2 cellular contexts compared by ENCODE assay signal in the genomic region with DNA sequence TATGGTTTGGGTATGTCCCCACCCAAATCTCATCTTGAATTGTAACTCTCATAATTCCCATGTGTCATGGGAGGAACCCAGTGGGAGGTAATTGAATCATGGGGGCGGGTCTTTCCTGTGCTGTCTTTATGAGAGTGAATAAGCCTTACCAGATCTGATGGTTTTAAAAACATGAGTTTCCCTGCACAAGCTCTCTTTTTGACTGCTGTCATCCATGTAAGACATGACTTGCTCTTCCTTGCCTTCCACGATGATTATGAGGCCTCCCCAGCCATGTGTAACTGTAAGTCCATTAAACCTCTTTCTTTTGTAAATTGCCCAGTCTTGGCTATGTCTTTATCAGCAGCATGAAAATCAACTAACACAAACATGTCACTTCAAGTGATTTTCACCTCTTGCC. TPM values are rescaled to one million over a fixed set of nuclear protein-coding genes. Genes with fewer than 3 reads are reported as not detected.
"Had no signal": no experiment of that assay in that cellular context is flagged by ENCODE, and none has a peak within 500 bp of the region (broad histone marks: within the 10 kb centered on the region; RNA-seq: fewer than 3 reads in every experiment).

No MANE protein-coding gene starts in this region.

RNA-seq across cellular contexts. Expression of gene CHRM1, which starts 16.4 kb away (rescaled TPM):
- total RNA-seq: G401, GM12878 had no signal
- polyA plus RNA-seq: GM12878 had no signal

RNA-seq across cellular contexts. Expression of gene SLC22A6, which starts 47.2 kb away (rescaled TPM):
- total RNA-seq: G401, GM12878 had no signal
- polyA plus RNA-seq: GM12878 had no signal
